ENCODE assay signal across 14 cellular contexts in the genomic region with DNA sequence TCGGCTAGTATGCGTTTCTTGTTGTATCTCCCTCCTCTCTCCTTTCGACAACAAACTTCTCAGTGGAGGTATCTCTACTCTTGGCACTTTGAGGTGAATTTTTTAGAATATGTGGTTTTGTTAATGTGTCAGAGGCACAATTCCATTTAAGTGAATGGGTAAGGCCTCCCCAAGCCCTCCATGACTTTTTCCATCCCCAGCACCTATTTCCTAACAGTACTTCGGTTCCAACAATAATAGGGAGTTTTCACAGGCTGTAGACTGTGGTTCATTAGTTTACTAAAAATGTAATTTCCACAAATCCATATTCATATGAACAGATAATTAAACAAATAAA.
DNase-seq lines count a peak whose midpoint lies in the region; ATAC-seq and TF ChIP-seq lines count a peak whose summit lies in the region.
"Had no signal": no experiment of that assay in that cellular context is flagged by ENCODE, and none has a peak within 500 bp of the region (broad histone marks: within the 10 kb centered on the region; RNA-seq: fewer than 3 reads in every experiment).

No MANE protein-coding gene starts in this region.

- H2AFZ ChIP-seq in smooth muscle cell (ENCODE audit: low read depth), result no peak overlapping the region

- ATAC-seq in lung (ENCODE audit: insufficient read depth, low FRiP score) (no peak), GM18867 (IDR thresholded peaks at IDR 0.05; ENCODE audit: unreplicated experiment) (no peak), T-helper 17 cell (no peak)

- H3K9ac ChIP-seq in HUES6 (ENCODE audit: low read length) (peak overlapping the region; percentile 12), smooth muscle cell (ENCODE audit: low read depth) (peak overlapping the region; percentile 30)
- H3K9ac ChIP-seq: BLaER1 treated with 17β-estradiol and CSF1 and Interleukin-3, amounts not matched to agents 10 nM and 100 nM had no signal

- H3K27me3 Mint-ChIP-seq in chondrocyte (ENCODE audit: low read depth) (no peaks in the 10 kb centered on the region), T-helper 17 cell (peaks cover 19% of the 10 kb centered on the region)

- H3K4me1 ChIP-seq in HUES6 (ENCODE audit: control insufficient read depth, insufficient read depth, low read length), result peaks cover 32% of the 10 kb centered on the region
- H3K4me1 ChIP-seq in lung (ENCODE audit: control insufficient read depth in 2 of 2, insufficient read depth in 2 of 2, low read length in 2 of 2), result peaks cover 7 to 8% of the 10 kb centered on the region in 2 donors
- H3K4me1 ChIP-seq in smooth muscle cell (ENCODE audit: low read depth), result peaks cover 9% of the 10 kb centered on the region

- H3K27ac ChIP-seq in HUES6 (ENCODE audit: low read depth, low read length) (no peak overlapping the region), lung (ENCODE audit: low read depth in 1 of 2, low read length in 1 of 2) (peak overlapping the region; percentile 13 to 80), smooth muscle cell (ENCODE audit: low read depth) (peak overlapping the region; percentile 90)
- H3K27ac ChIP-seq: BLaER1 treated with 17β-estradiol and CSF1 and Interleukin-3, amounts not matched to agents 10 nM and 100 nM had no signal

- no peaks in the 10 kb centered on the region for H3K9me3 ChIP-seq in HUES6 (ENCODE audit: control insufficient read depth, insufficient read depth, low read depth, low read length)
- no peaks in the 10 kb centered on the region for H3K9me3 ChIP-seq in lung (ENCODE audit: control insufficient read depth in 2 of 2, insufficient read depth in 1 of 2, low read length in 1 of 2)
- H3K9me3 ChIP-seq in smooth muscle cell (replicated peaks; ENCODE audit: low read depth), result no peaks in the 10 kb centered on the region
- no peaks in the 10 kb centered on the region for H3K9me3 ChIP-seq in T-helper 17 cell (ENCODE audit: control insufficient read depth, low read length, poor library complexity, severe bottlenecking)
- H3K9me3 ChIP-seq: BLaER1 treated with 17β-estradiol and CSF1 and Interleukin-3, amounts not matched to agents 10 nM and 100 nM had no signal

- H3K4me3 ChIP-seq in HUES6 (ENCODE audit: low read depth, low read length), result no peak overlapping the region
- no peak overlapping the region for H3K4me3 ChIP-seq in lung
- H3K4me3 ChIP-seq in smooth muscle cell, result no peak overlapping the region
- H3K4me3 ChIP-seq: BLaER1 treated with 17β-estradiol and CSF1 and Interleukin-3, amounts not matched to agents 10 nM and 100 nM had no signal

- peaks cover 34% of the 10 kb centered on the region for H4K20me1 ChIP-seq in smooth muscle cell (ENCODE audit: low read depth)
- H4K20me1 ChIP-seq: BLaER1 treated with 17β-estradiol and CSF1 and Interleukin-3, amounts not matched to agents 10 nM and 100 nM had no signal

- H3K4me3 Mint-ChIP-seq in chondrocyte (ENCODE audit: unreplicated experiment) (no peak overlapping the region), T-helper 17 cell (no peak overlapping the region)

- no peak for TF ChIP-seq CTCF in chondrocyte (IDR thresholded peaks at IDR 0.05)
- TF ChIP-seq CTCF in lung (IDR thresholded peaks at IDR 0.05; ENCODE audit: control extremely low read depth, extremely low read depth), result no peak
- no peak for TF ChIP-seq CTCF in smooth muscle cell (IDR thresholded peaks at IDR 0.05; ENCODE audit: borderline replicate concordance, insufficient read depth, poor library complexity, severe bottlenecking)

- H3F3A ChIP-seq in smooth muscle cell (ENCODE audit: low read depth), result peaks cover 7% of the 10 kb centered on the region

- DNase-seq in chondrocyte (ENCODE audit: low spot score) (no peak), lung (ENCODE audit: low spot score) (no peak), smooth muscle cell (lab: John Stamatoyannopoulos, UW; ENCODE audit: unreplicated experiment) (no peak), occipital lobe (lab: John Stamatoyannopoulos, UW) (no peak), T-helper 17 cell (no peak), NCI-H345 treated with DMSO at 0.1 percent for 48 hours (lab: John Stamatoyannopoulos, UW; ENCODE audit: unreplicated experiment) (no peak)
- DNase-seq: activated CD4-positive, CD25-positive, alpha-beta regulatory T cell treated with anti-CD3 and anti-CD28 coated beads, Interleukin-2, amount 50 U/mL, for 72 hours; activated T-cell treated with anti-CD3 and anti-CD28 coated beads, Interleukin-2, amount 50 U/mL, for 1 hour; effector memory CD4-positive, alpha-beta T cell; NCI-H2081; SW 1271 had no signal

- H3K4me1 Mint-ChIP-seq in chondrocyte (ENCODE audit: low read depth), result peaks cover 71% of the 10 kb centered on the region
- H3K4me1 Mint-ChIP-seq in T-helper 17 cell, result no peaks in the 10 kb centered on the region

- H3K27ac Mint-ChIP-seq in chondrocyte (ENCODE audit: unreplicated experiment) (peak overlapping the region; percentile 94), T-helper 17 cell (no peak overlapping the region)

- H3K36me3 ChIP-seq in HUES6 (ENCODE audit: control insufficient read depth, insufficient read depth, low read length) (no peaks in the 10 kb centered on the region), lung (ENCODE audit: control insufficient read depth in 2 of 2, insufficient read depth in 2 of 2, low read length in 2 of 2) (peaks cover 0 to 5% of the 10 kb centered on the region in 2 donors), smooth muscle cell (ENCODE audit: low read depth) (no peaks in the 10 kb centered on the region)
- H3K36me3 ChIP-seq: BLaER1 treated with 17β-estradiol and CSF1 and Interleukin-3, amounts not matched to agents 10 nM and 100 nM had no signal

- H3K4me2 ChIP-seq in smooth muscle cell, result no peak overlapping the region
- H3K4me2 ChIP-seq: BLaER1 treated with 17β-estradiol and CSF1 and Interleukin-3, amounts not matched to agents 10 nM and 100 nM had no signal

- H3K27me3 ChIP-seq in HUES6 (ENCODE audit: control insufficient read depth, insufficient read depth, low read length), result no peaks in the 10 kb centered on the region
- H3K27me3 ChIP-seq in lung (ENCODE audit: control insufficient read depth, insufficient read depth), result no peaks in the 10 kb centered on the region
- no peaks in the 10 kb centered on the region for H3K27me3 ChIP-seq in smooth muscle cell (ENCODE audit: low read depth)
- H3K27me3 ChIP-seq: BLaER1 treated with 17β-estradiol and CSF1 and Interleukin-3, amounts not matched to agents 10 nM and 100 nM had no signal

- 93 to 94% methylated on average over 4 of the region's 4 CpGs for WGBS in lung, 2 donors
- WGBS in smooth muscle cell (ENCODE audit: low lambda C conversion rate), result 93% methylated on average over 4 of the region's 4 CpGs

- no peaks in the 10 kb centered on the region for H3K9me3 Mint-ChIP-seq in chondrocyte (ENCODE audit: low read depth)

- peaks cover 73% of the 10 kb centered on the region for H3K79me2 ChIP-seq in smooth muscle cell (ENCODE audit: low read depth)

- H3K36me3 Mint-ChIP-seq in chondrocyte (ENCODE audit: low read depth) (peaks cover 2% of the 10 kb centered on the region), T-helper 17 cell (ENCODE audit: low read depth) (no peaks in the 10 kb centered on the region)
